In genomic region chr1:113389953-113390834, GRCh38 we compare ENCODE assay signal across 8 cellular contexts. TPM values are rescaled to one million over a fixed set of nuclear protein-coding genes. Genes with fewer than 3 reads are reported as not detected.
A peak's percentile ranks its signal among the peaks of the same experiment; 100 is the strongest.
DNase-seq lines count a peak whose midpoint lies in the region; ATAC-seq and TF ChIP-seq lines count a peak whose summit lies in the region.

TSS of gene MAGI3 (plus strand) at chr1:113390515. CDS start at chr1:113391034, 519 bp downstream.

- H3K4me3 ChIP-seq in BLaER1 (peak within 1 kb of the TSS; percentile 98), liver (ENCODE audit: low read depth in 1 of 3, low read length in 3 of 3) (peak within 1 kb of the TSS; percentile 80 to 98 (median 85))

- ATAC-seq in GM19372 (IDR thresholded peaks at IDR 0.05; ENCODE audit: low read depth, unreplicated experiment) = peak; percentile 99
- peak; percentile 99 for ATAC-seq in HG03521 (IDR thresholded peaks at IDR 0.05; ENCODE audit: unreplicated experiment)

- no peak for TF ChIP-seq CTCF in liver (IDR thresholded peaks at IDR 0.05; ENCODE audit: low read depth, low read length, missing input control)

- H3K27ac ChIP-seq in BLaER1 = peak within 1 kb of the TSS; percentile 89
- peak within 1 kb of the TSS; percentile 89 to 91 for H3K27ac ChIP-seq in liver (ENCODE audit: low read depth in 1 of 2, low read length in 2 of 2)

- H3K9me3 ChIP-seq in BLaER1 = peaks cover 3% of the 10 kb centered on the region; the same call in 1 of the 2 replicates
- H3K9me3 ChIP-seq in liver (ENCODE audit: control insufficient read depth in 4 of 4, low read length in 3 of 4) = no peaks in the 10 kb centered on the region

- peaks cover 42% of the 10 kb centered on the region for H4K20me1 ChIP-seq in BLaER1

- H3K4me2 ChIP-seq in BLaER1 = peak within 1 kb of the TSS; percentile 84

- peak within 1 kb of the TSS; percentile 90 for H3K9ac ChIP-seq in BLaER1
- H3K9ac ChIP-seq in liver (ENCODE audit: low read depth in 1 of 2, low read length in 2 of 2) = peak within 1 kb of the TSS; percentile 64 to 92

- peak; percentile 33 to 41 for TF ChIP-seq RAD21 in liver (IDR thresholded peaks at IDR 0.05)

- H3K27me3 ChIP-seq in BLaER1 (no peaks in the 10 kb centered on the region), liver (ENCODE audit: control insufficient read depth in 4 of 4, insufficient read depth in 4 of 4, low read length in 3 of 4) (no peaks in the 10 kb centered on the region)

- DNase-seq in NCI-H748 (lab: John Stamatoyannopoulos, UW; ENCODE audit: unreplicated experiment) (peak; percentile 96), dermis microvascular lymphatic vessel endothelial cell (ENCODE audit: low read depth in 2 of 2) (peak; percentile 94 to 99)
- DNase-seq in activated CD4-positive, alpha-beta T cell treated with anti-CD3 and anti-CD28 coated beads, Interleukin-2, amount 50 U/mL, for 48 hours = peak; percentile 96 to 97
- DNase-seq in stimulated activated CD4-positive, alpha-beta T cell treated with anti-CD3 and anti-CD28 coated beads, Interleukin-4, amount 100 ng/mL, for 1 hour = peak; percentile 94

- under 1% methylated on average over 89 of the region's 89 CpGs for WGBS in liver

- H3K36me3 ChIP-seq in BLaER1 = no peaks in the 10 kb centered on the region
- no peaks in the 10 kb centered on the region for H3K36me3 ChIP-seq in liver (ENCODE audit: control insufficient read depth in 4 of 4, insufficient read depth in 3 of 4, low read depth in 1 of 4, low read length in 3 of 4)

- H3K4me1 ChIP-seq in BLaER1 (peaks cover 32% of the 10 kb centered on the region), liver (ENCODE audit: control insufficient read depth in 4 of 4, insufficient read depth in 4 of 4, low read length in 3 of 4) (peaks cover 1 to 42% (median 30%) of the 10 kb centered on the region in 4 donors)

TF ChIP-seq in liver, 16 proteins besides CTCF, POLR2A, EP300 and RAD21:
- TF ChIP-seq GABPA (IDR thresholded peaks at IDR 0.05 in 1 of 2, conservative IDR thresholded peaks at IDR 0.05 in 1 of 2) = peak in 1 of 2 donors; percentile 19
- peak; percentile 85 for TF ChIP-seq SP1 (IDR thresholded peaks at IDR 0.05)
- TF ChIP-seq YY1 (IDR thresholded peaks at IDR 0.05) = no peak
- peak in 1 of 2 donors; percentile 55 for TF ChIP-seq EGR1 (IDR thresholded peaks at IDR 0.05; ENCODE audit: low read depth in 2 of 2)
- peak; percentile 84 for TF ChIP-seq TAF1 (conservative IDR thresholded peaks at IDR 0.05)
- TF ChIP-seq JUND (IDR thresholded peaks at IDR 0.05) = no peak
- TF ChIP-seq RXRA (IDR thresholded peaks at IDR 0.05) = peak in 1 of 2 donors; percentile 29
- no peak for TF ChIP-seq FOXA2 (IDR thresholded peaks at IDR 0.05)
- no peak for TF ChIP-seq NR2F2 (IDR thresholded peaks at IDR 0.05)
- peak; percentile 31 for TF ChIP-seq REST (IDR thresholded peaks at IDR 0.05)
- TF ChIP-seq HNF4A (conservative IDR thresholded peaks at IDR 0.05) = peak; percentile 40 to 57

RNA-seq across cellular contexts. Expression of gene MAGI3, which starts in this region (rescaled TPM):
- total RNA-seq in dermis microvascular lymphatic vessel endothelial cell (8.6 and 10.1 TPM in 2 replicates), liver (10 to 100 TPM; 10.0 to 28.8 TPM)
- polyA plus RNA-seq in liver = 1 to 10 TPM; 3.0 to 4.9 TPM

Comparison
In these comparisons a context has a peak if more than half of its experiments do, and no peak if none do; other contexts are left out.
1. Peak in every context shown above with its lines: DNase-seq, ATAC-seq, H3K4me3 ChIP-seq and H3K27ac ChIP-seq.